1 cellular context compared by ENCODE assay signal in genomic region chr2:15260196-15260595, GRCh38.
TF ChIP-seq lines count a peak whose summit lies in the region.

No MANE protein-coding gene starts in this region.

TF ChIP-seq in HEK293T, 16 proteins besides CTCF, POLR2A, EP300 and RAD21 (continued from another document):
- 0 out of 2 replicates have a peak, but pooled peaks have one; percentile 8 for TF ChIP-seq PKNOX1 (IDR thresholded peaks at IDR 0.05)
